Comparison of ENCODE assay signal across 17 cellular contexts in genomic region chr10:11304906-11305585, GRCh38.
"Had no signal": no experiment of that assay in that cellular context is flagged by ENCODE, and none has a peak within 500 bp of the region (broad histone marks: within the 10 kb centered on the region; RNA-seq: fewer than 3 reads in every experiment).

No MANE protein-coding gene starts in this region.

- H3K27me3 Mint-ChIP-seq: stimulated activated naive B cell treated with anti-CD40 and anti-IgM and Interleukin-4, amounts not matched to agents 10 μg/mL and 1 μg/mL and 100 μg/mL, for 72 hours; type B pancreatic cell had no signal

- H3K4me3 Mint-ChIP-seq: stimulated activated naive B cell treated with anti-CD40 and anti-IgM and Interleukin-4, amounts not matched to agents 10 μg/mL and 1 μg/mL and 100 μg/mL, for 72 hours; type B pancreatic cell had no signal

- DNase-seq: dermis blood vessel endothelial cell; erythroblast; foreskin keratinocyte; kidney; left cardiac atrium; left ventricle myocardium inferior; lower lobe of right lung; mesenchymal stem cell; midbrain; psoas muscle; retina; stimulated activated CD4-positive, alpha-beta T cell treated with anti-CD3 and anti-CD28 coated beads, Interleukin-2, amount 100 ng/mL, for 24 hours; stimulated activated CD4-positive, alpha-beta T cell treated with anti-CD3 and anti-CD28 coated beads, Interleukin-4, amount 100 ng/mL, for 4 hours; stimulated activated naive B cell treated with anti-CD40 and anti-IgM and Interleukin-4, amounts not matched to agents 10 μg/mL and 1 μg/mL and 100 μg/mL, for 72 hours had no signal

- ATAC-seq: foreskin keratinocyte; left cardiac atrium; lower lobe of right lung; psoas muscle; sciatic nerve; stimulated activated naive B cell treated with anti-CD40 and anti-IgM and Interleukin-4, amounts not matched to agents 10 μg/mL and 1 μg/mL and 100 μg/mL, for 72 hours had no signal

- H3K27ac Mint-ChIP-seq: type B pancreatic cell had no signal

- H3K27ac ChIP-seq: foreskin keratinocyte, left ventricle myocardium inferior, lower lobe of right lung, neutrophil, psoas muscle had no signal

- H3K4me3 ChIP-seq: left ventricle myocardium inferior, lower lobe of right lung, psoas muscle had no signal
